ENCODE assay signal across 25 cellular contexts in genomic region chr14:96790211-96790610, GRCh38.
"Had no signal": no experiment of that assay in that cellular context is flagged by ENCODE, and none has a peak within 500 bp of the region (broad histone marks: within the 10 kb centered on the region; RNA-seq: fewer than 3 reads in every experiment).

No MANE protein-coding gene starts in this region.

- H3K4me2 ChIP-seq: neural progenitor cell had no signal

- H3K9me3 ChIP-seq: heart left ventricle, prostate gland, right lobe of liver, thoracic aorta had no signal

- H3K79me2 ChIP-seq: parathyroid adenoma had no signal

- H3K27me3 ChIP-seq: neural progenitor cell, right lobe of liver had no signal

- DNase-seq: cortex of kidney; effector memory CD4-positive, alpha-beta T cell; heart left ventricle; hippocampal formation; left colon; left ventricle myocardium superior; mesenchymal stem cell; midbrain; occipital lobe; right lobe of liver; stimulated activated CD4-positive, alpha-beta T cell treated with anti-CD3 and anti-CD28 coated beads, Interleukin-4, amount 100 ng/mL, for 4 hours; stimulated activated naive B cell treated with anti-CD40 and anti-IgM and Interleukin-4, amounts not matched to agents 10 μg/mL and 1 μg/mL and 100 μg/mL, for 72 hours; stimulated activated naive CD8-positive, alpha-beta T cell treated with anti-CD3 and anti-CD28 coated beads, Interleukin-15, amount 100 ng/mL, for 72 hours; substantia nigra; trophoblast cell had no signal

- H3K4me1 ChIP-seq: neural progenitor cell, parathyroid adenoma, prostate gland, right lobe of liver had no signal

- H3K36me3 ChIP-seq: heart left ventricle, neural progenitor cell, prostate gland, right lobe of liver, thoracic aorta had no signal

- H2AFZ ChIP-seq: neural progenitor cell, parathyroid adenoma had no signal

- FAIRE-seq: endometrium, frontal cortex, urothelium cell line had no signal

- ATAC-seq: esophagus mucosa; heart left ventricle; left colon; left ventricle myocardium superior; natural killer cell treated with Interleukin-12 subunit alpha and Interleukin-12 subunit beta and Interleukin-15 and Interleukin-18, amount 100 ng/mL, for 72 hours; right lobe of liver; stimulated activated naive B cell treated with anti-CD40 and anti-IgM and Interleukin-4, amounts not matched to agents 10 μg/mL and 1 μg/mL and 100 μg/mL, for 72 hours; stimulated activated naive CD8-positive, alpha-beta T cell treated with anti-CD3 and anti-CD28 coated beads, Interleukin-15, amount 100 ng/mL, for 72 hours had no signal

- H3K9ac ChIP-seq: neural progenitor cell, parathyroid adenoma had no signal

- H3K4me3 ChIP-seq: heart left ventricle, lung, neural progenitor cell, prostate gland, right lobe of liver, thoracic aorta had no signal

- H3K27ac ChIP-seq: heart left ventricle, neural progenitor cell, parathyroid adenoma, prostate gland, right lobe of liver, thoracic aorta had no signal
